1 cellular context compared by ENCODE assay signal in genomic region chr6:142297996-142298753, GRCh38.
TF ChIP-seq lines count a peak whose summit lies in the region.

No MANE protein-coding gene starts in this region.

TF ChIP-seq in HepG2, 621 proteins besides CTCF, POLR2A, EP300 and RAD21 (continued from another document and continues in another):
- TF ChIP-seq ARID5B (CRISPR knock-in tag; IDR thresholded peaks at IDR 0.05) (peak; percentile 98), PRDM15 (CRISPR knock-in tag; IDR thresholded peaks at IDR 0.05) (no peak), RFXANK (CRISPR knock-in tag; IDR thresholded peaks at IDR 0.05) (peak; percentile 46; the same call in 1 of the 2 replicates), NFYB (CRISPR knock-in tag; IDR thresholded peaks at IDR 0.05) (no peak), ZBTB26 (CRISPR knock-in tag; IDR thresholded peaks at IDR 0.05; ENCODE audit: borderline replicate concordance) (no peak), ZNF792 (CRISPR knock-in tag; IDR thresholded peaks at IDR 0.05) (peak; percentile 64), ZNF609 (CRISPR knock-in tag; IDR thresholded peaks at IDR 0.05; ENCODE audit: borderline replicate concordance) (no peak; the same call in 1 of the 2 replicates), SPEN (CRISPR knock-in tag; IDR thresholded peaks at IDR 0.05; ENCODE audit: low read depth) (no peak; the same call in 1 of the 2 replicates), MXI1 (IDR thresholded peaks at IDR 0.05; ENCODE audit: borderline replicate concordance, low read depth, low read length) (peak; percentile 96; the same call in 2 of the 3 replicates), ZNF839 (CRISPR knock-in tag; IDR thresholded peaks at IDR 0.05; ENCODE audit: borderline replicate concordance) (no peak), ZNF234 (CRISPR knock-in tag; conservative IDR thresholded peaks at IDR 0.05) (no peak), MAFG (CRISPR knock-in tag; IDR thresholded peaks at IDR 0.05) (no peak), SIX4 (CRISPR knock-in tag; IDR thresholded peaks at IDR 0.05) (peak; percentile 61; the same call in 1 of the 2 replicates), KAT7 (CRISPR knock-in tag; IDR thresholded peaks at IDR 0.05; ENCODE audit: borderline replicate concordance) (no peak; the same call in 1 of the 2 replicates), ZNF281 (CRISPR knock-in tag; IDR thresholded peaks at IDR 0.05; ENCODE audit: borderline replicate concordance) (peak; percentile 30; the same call in 1 of the 2 replicates), HNRNPL (IDR thresholded peaks at IDR 0.05; ENCODE audit: low read depth, low read length) (no peak), MTERF4 (CRISPR knock-in tag; IDR thresholded peaks at IDR 0.05) (no peak), ZNF740 (CRISPR knock-in tag; IDR thresholded peaks at IDR 0.05) (no peak), TSC22D2 (CRISPR knock-in tag; IDR thresholded peaks at IDR 0.05; ENCODE audit: borderline replicate concordance) (no peak), REPIN1 (CRISPR knock-in tag; IDR thresholded peaks at IDR 0.05; ENCODE audit: borderline replicate concordance, low read depth) (no peak), HCFC1 (IDR thresholded peaks at IDR 0.05; ENCODE audit: low read depth, low read length) (no peak), ARNT (IDR thresholded peaks at IDR 0.05) (no peak), ZNF616 (CRISPR knock-in tag; IDR thresholded peaks at IDR 0.05; ENCODE audit: low read depth) (no peak), HNF1B (CRISPR knock-in tag; IDR thresholded peaks at IDR 0.05) (peak; percentile 31; the same call in 1 of the 2 replicates), SIN3A (IDR thresholded peaks at IDR 0.05; ENCODE audit: borderline replicate concordance, low read depth, low read length) (0 out of 2 replicates have a peak, but pooled peaks have one; percentile 68), ZNF577 (CRISPR knock-in tag; IDR thresholded peaks at IDR 0.05; ENCODE audit: borderline replicate concordance, low read depth) (no peak), ZNF572 (CRISPR knock-in tag; IDR thresholded peaks at IDR 0.05) (no peak), ZNF354B (CRISPR knock-in tag; IDR thresholded peaks at IDR 0.05) (no peak), SAFB2 (CRISPR knock-in tag; IDR thresholded peaks at IDR 0.05; ENCODE audit: borderline replicate concordance, low read depth) (no peak), ZMYM3 (CRISPR knock-in tag; IDR thresholded peaks at IDR 0.05) (peak; percentile 67; the same call in 1 of the 2 replicates), ZFP82 (CRISPR knock-in tag; IDR thresholded peaks at IDR 0.05; ENCODE audit: borderline replicate concordance) (no peak), IKZF4 (CRISPR knock-in tag; IDR thresholded peaks at IDR 0.05; ENCODE audit: borderline replicate concordance, low read depth, not compliant biosample characterization) (no peak), BORCS8-MEF2B (CRISPR knock-in tag; IDR thresholded peaks at IDR 0.05) (no peak)
